In the genomic region with DNA sequence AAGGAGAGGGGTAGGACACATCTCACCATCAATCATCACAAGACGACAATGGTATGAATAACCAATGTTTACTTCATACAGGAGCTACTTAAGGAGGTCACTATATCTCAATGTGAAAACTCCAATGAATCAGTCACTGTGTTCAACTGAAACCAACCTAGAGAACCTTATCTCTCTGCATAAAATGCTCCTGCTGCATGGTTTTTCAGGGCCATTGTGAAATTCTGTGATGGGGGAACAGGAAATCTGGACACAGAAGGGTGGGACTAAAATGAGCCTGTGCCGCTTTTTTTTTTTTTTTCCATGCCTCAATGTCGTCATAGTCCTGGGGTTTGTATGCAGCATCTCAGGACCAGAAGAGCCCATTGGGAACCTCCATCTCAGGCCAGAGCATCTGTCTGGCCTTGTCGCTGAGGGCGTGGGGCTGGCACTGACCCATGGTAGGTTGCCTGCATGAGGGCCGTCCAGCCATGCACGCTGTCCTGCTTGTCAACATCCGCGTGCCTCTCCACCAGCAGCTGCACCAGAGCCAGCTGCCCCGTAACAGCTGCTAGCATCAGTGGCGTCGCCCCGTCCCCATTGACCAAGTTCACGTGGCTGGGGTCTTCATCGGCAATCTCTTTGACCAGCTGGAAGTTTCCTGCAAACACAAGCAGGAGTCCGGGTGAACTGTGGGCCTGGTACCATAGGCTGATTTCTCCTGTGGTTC, we compare ENCODE assay signal across 1 cellular context.
TF ChIP-seq lines count a peak whose summit lies in the region.

No MANE protein-coding gene starts in this region.

TF ChIP-seq in H1, 55 proteins besides CTCF, POLR2A, EP300 and RAD21:
- TF ChIP-seq, protein P1, sequence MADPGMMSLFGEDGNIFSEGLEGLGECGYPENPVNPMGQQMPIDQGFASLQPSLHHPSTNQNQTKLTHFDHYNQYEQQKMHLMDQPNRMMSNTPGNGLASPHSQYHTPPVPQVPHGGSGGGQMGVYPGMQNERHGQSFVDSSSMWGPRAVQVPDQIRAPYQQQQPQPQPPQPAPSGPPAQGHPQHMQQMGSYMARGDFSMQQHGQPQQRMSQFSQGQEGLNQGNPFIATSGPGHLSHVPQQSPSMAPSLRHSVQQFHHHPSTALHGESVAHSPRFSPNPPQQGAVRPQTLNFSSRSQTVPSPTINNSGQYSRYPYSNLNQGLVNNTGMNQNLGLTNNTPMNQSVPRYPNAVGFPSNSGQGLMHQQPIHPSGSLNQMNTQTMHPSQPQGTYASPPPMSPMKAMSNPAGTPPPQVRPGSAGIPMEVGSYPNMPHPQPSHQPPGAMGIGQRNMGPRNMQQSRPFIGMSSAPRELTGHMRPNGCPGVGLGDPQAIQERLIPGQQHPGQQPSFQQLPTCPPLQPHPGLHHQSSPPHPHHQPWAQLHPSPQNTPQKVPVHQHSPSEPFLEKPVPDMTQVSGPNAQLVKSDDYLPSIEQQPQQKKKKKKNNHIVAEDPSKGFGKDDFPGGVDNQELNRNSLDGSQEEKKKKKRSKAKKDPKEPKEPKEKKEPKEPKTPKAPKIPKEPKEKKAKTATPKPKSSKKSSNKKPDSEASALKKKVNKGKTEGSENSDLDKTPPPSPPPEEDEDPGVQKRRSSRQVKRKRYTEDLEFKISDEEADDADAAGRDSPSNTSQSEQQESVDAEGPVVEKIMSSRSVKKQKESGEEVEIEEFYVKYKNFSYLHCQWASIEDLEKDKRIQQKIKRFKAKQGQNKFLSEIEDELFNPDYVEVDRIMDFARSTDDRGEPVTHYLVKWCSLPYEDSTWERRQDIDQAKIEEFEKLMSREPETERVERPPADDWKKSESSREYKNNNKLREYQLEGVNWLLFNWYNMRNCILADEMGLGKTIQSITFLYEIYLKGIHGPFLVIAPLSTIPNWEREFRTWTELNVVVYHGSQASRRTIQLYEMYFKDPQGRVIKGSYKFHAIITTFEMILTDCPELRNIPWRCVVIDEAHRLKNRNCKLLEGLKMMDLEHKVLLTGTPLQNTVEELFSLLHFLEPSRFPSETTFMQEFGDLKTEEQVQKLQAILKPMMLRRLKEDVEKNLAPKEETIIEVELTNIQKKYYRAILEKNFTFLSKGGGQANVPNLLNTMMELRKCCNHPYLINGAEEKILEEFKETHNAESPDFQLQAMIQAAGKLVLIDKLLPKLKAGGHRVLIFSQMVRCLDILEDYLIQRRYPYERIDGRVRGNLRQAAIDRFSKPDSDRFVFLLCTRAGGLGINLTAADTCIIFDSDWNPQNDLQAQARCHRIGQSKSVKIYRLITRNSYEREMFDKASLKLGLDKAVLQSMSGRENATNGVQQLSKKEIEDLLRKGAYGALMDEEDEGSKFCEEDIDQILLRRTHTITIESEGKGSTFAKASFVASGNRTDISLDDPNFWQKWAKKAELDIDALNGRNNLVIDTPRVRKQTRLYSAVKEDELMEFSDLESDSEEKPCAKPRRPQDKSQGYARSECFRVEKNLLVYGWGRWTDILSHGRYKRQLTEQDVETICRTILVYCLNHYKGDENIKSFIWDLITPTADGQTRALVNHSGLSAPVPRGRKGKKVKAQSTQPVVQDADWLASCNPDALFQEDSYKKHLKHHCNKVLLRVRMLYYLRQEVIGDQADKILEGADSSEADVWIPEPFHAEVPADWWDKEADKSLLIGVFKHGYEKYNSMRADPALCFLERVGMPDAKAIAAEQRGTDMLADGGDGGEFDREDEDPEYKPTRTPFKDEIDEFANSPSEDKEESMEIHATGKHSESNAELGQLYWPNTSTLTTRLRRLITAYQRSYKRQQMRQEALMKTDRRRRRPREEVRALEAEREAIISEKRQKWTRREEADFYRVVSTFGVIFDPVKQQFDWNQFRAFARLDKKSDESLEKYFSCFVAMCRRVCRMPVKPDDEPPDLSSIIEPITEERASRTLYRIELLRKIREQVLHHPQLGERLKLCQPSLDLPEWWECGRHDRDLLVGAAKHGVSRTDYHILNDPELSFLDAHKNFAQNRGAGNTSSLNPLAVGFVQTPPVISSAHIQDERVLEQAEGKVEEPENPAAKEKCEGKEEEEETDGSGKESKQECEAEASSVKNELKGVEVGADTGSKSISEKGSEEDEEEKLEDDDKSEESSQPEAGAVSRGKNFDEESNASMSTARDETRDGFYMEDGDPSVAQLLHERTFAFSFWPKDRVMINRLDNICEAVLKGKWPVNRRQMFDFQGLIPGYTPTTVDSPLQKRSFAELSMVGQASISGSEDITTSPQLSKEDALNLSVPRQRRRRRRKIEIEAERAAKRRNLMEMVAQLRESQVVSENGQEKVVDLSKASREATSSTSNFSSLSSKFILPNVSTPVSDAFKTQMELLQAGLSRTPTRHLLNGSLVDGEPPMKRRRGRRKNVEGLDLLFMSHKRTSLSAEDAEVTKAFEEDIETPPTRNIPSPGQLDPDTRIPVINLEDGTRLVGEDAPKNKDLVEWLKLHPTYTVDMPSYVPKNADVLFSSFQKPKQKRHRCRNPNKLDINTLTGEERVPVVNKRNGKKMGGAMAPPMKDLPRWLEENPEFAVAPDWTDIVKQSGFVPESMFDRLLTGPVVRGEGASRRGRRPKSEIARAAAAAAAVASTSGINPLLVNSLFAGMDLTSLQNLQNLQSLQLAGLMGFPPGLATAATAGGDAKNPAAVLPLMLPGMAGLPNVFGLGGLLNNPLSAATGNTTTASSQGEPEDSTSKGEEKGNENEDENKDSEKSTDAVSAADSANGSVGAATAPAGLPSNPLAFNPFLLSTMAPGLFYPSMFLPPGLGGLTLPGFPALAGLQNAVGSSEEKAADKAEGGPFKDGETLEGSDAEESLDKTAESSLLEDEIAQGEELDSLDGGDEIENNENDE (IDR thresholded peaks at IDR 0.05; ENCODE audit: insufficient replicate concordance, low read length), result no peak
- TF ChIP-seq SP1 (IDR thresholded peaks at IDR 0.05; ENCODE audit: low read depth, low read length), result no peak
- no peak for TF ChIP-seq SRF (IDR thresholded peaks at IDR 0.05; ENCODE audit: low read depth, low read length)
- no peak for TF ChIP-seq CEBPB (IDR thresholded peaks at IDR 0.05; ENCODE audit: low read depth, low read length)
- TF ChIP-seq, protein P2, sequence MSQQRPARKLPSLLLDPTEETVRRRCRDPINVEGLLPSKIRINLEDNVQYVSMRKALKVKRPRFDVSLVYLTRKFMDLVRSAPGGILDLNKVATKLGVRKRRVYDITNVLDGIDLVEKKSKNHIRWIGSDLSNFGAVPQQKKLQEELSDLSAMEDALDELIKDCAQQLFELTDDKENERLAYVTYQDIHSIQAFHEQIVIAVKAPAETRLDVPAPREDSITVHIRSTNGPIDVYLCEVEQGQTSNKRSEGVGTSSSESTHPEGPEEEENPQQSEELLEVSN (IDR thresholded peaks at IDR 0.05), result no peak
- no peak for TF ChIP-seq SIX5 (IDR thresholded peaks at IDR 0.05; ENCODE audit: low read depth, low read length)
- TF ChIP-seq KDM1A (IDR thresholded peaks at IDR 0.05; ENCODE audit: borderline replicate concordance, low read length), result no peak
- TF ChIP-seq NANOG (IDR thresholded peaks at IDR 0.05; ENCODE audit: insufficient read depth, low read depth, low read length, poor library complexity, severe bottlenecking), result no peak
- no peak for TF ChIP-seq SUZ12 (IDR thresholded peaks at IDR 0.05; ENCODE audit: low read length)
- TF ChIP-seq NRF1 (IDR thresholded peaks at IDR 0.05; ENCODE audit: low read depth, low read length), result no peak
- TF ChIP-seq CHD2 (IDR thresholded peaks at IDR 0.05; ENCODE audit: low read length), result no peak
- no peak for TF ChIP-seq HDAC2 (IDR thresholded peaks at IDR 0.05; ENCODE audit: borderline replicate concordance in 1 of 2, low read depth in 2 of 2, low read length in 2 of 2)
- TF ChIP-seq RXRA (IDR thresholded peaks at IDR 0.05; ENCODE audit: insufficient read depth, low read depth, low read length), result no peak
- no peak for TF ChIP-seq JUN (IDR thresholded peaks at IDR 0.05; ENCODE audit: low read depth, low read length)
- TF ChIP-seq RBBP5 (IDR thresholded peaks at IDR 0.05; ENCODE audit: borderline replicate concordance, low read depth, low read length), result no peak
- TF ChIP-seq PHF8 (conservative IDR thresholded peaks at IDR 0.05; ENCODE audit: low read depth, low read length), result no peak
